ENCODE assay signal across 6 cellular contexts in the genomic region with DNA sequence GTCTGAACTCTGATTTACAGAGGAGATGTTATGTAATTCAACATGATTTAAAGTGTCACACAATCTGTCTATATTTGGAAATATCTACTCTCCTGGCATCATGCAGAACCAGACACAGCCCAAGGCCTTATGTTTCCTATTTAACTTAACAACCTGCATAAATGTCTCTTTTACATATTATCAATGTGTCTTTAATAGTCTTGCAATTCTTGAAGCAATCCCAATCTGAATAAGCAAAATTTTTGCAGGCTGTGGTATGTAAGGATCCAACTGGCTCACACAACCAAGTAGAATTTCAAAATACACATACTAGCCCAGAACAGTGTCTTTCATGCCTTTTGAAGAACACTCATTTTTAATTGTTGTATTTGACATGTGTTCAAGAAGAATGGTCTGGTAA.
"Had no signal": no experiment of that assay in that cellular context is flagged by ENCODE, and none has a peak within 500 bp of the region (broad histone marks: within the 10 kb centered on the region; RNA-seq: fewer than 3 reads in every experiment).

No MANE protein-coding gene starts in this region.

- DNase-seq: H9, HCEC 1CT, IMR-90, KG1 had no signal

- H3K4me3 ChIP-seq: GM23338, K562 had no signal
